In genomic region chr5:132458651-132459030, GRCh38 we compare ENCODE assay signal across 8 cellular contexts. TPM values are rescaled to one million over a fixed set of nuclear protein-coding genes. Genes with fewer than 3 reads are reported as not detected.
A peak's percentile ranks its signal among the peaks of the same experiment; 100 is the strongest.
DNase-seq lines count a peak whose midpoint lies in the region; ATAC-seq and TF ChIP-seq lines count a peak whose summit lies in the region.

No MANE protein-coding gene starts in this region.

- no peak overlapping the region for H3K4me3 ChIP-seq in BLaER1

- H3K9me3 ChIP-seq in BLaER1 = no peaks in the 10 kb centered on the region

- H3K4me2 ChIP-seq in BLaER1 = peak overlapping the region; percentile 94

- DNase-seq in LHCN-M2 (ENCODE audit: low read depth) (peak; percentile 61), epithelial cell of prostate (ENCODE audit: low read depth, low spot score) (peak; percentile 26), anterior cingulate cortex (lab: John Stamatoyannopoulos, UW) (no peak), SKM-1 treated with dmso at 0.1 percent for 144 hours (lab: John Stamatoyannopoulos, UW; ENCODE audit: unreplicated experiment) (no peak), NCI-H1930 (lab: John Stamatoyannopoulos, UW) (no peak), endothelial cell (ENCODE audit: low spot score) (no peak)

- H3K4me1 ChIP-seq in BLaER1 = peaks cover 100% of the 10 kb centered on the region

- H3K36me3 ChIP-seq in BLaER1 = peaks cover 13% of the 10 kb centered on the region

- H3K36me3 Mint-ChIP-seq in endothelial cell (ENCODE audit: low read depth, unreplicated experiment) = peaks cover 4% of the 10 kb centered on the region

- H3K9me3 Mint-ChIP-seq in endothelial cell (ENCODE audit: unreplicated experiment) = no peaks in the 10 kb centered on the region

- peaks cover 19% of the 10 kb centered on the region for H3K27me3 Mint-ChIP-seq in endothelial cell (ENCODE audit: unreplicated experiment)

- no peak overlapping the region for H3K9ac ChIP-seq in BLaER1

- H3K27ac Mint-ChIP-seq in endothelial cell (ENCODE audit: unreplicated experiment) = no peak overlapping the region

- peak; percentile 29 for ATAC-seq in GM21367 (IDR thresholded peaks at IDR 0.05; ENCODE audit: unreplicated experiment)

- H3K27me3 ChIP-seq in BLaER1 = no peaks in the 10 kb centered on the region

- no peak overlapping the region for H3K4me3 Mint-ChIP-seq in endothelial cell (ENCODE audit: unreplicated experiment)

- H4K20me1 ChIP-seq in BLaER1 = 0 out of 2 replicates have a peak, but pooled peaks cover 10% of the 10 kb centered on the region

- no peak for TF ChIP-seq CTCF in endothelial cell (IDR thresholded peaks at IDR 0.05; ENCODE audit: unreplicated experiment)

- peaks cover 16% of the 10 kb centered on the region for H3K4me1 Mint-ChIP-seq in endothelial cell (ENCODE audit: unreplicated experiment)

- H3K27ac ChIP-seq in BLaER1 (peak overlapping the region; percentile 77), epithelial cell of prostate (peak overlapping the region; percentile 92)

RNA-seq across cellular contexts. Expression of gene IRF1, which starts 31.9 kb away (rescaled TPM):
- total RNA-seq in LHCN-M2 (2014; rRNA removed) (17.8 and 20.3 TPM in 2 replicates), endothelial cell (ENCODE audit: unreplicated experiment) (7.1 TPM)
- polyA plus RNA-seq in LHCN-M2 (2012) = 18.0 TPM

Comparison
In these comparisons a context has a peak if more than half of its experiments do, and no peak if none do; other contexts are left out.
1. DNase-seq: peak in LHCN-M2 (single experiment) and epithelial cell of prostate (single experiment); none in anterior cingulate cortex (0 of 58), SKM-1 treated with dmso at 0.1 percent for 144 hours (single experiment), NCI-H1930 (0 of 2) and endothelial cell (single experiment).